ENCODE assay signal across 1 cellular context in the genomic region with DNA sequence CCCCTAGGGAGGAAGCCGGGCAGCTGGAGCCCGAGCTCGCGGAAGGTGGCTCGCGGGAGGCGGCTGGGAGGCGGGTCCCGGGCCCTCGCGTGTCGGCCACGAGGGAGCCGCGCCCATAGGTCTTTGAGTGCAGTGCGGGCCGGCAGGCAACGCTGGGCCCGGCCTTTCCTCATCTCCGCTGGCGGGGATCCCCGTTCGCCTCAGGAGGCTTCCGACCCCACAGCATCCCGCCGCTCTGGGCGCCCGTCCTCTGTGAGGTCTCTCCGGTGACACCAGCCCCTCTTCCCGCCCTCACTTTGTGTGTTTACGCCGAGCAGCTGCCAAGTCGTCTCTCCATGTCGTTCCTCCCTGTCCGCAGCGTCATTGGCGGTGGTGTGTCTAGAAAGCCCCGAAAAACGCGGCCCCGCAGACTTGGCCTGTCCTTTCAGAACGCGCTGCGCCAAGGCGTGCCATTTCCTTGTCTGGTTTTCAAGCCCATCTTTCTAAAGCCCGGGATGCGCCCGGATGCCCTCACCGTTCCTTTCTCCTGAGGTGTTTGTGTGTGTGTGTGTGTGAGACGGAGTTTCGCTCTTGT.
TF ChIP-seq lines count a peak whose summit lies in the region.

No MANE protein-coding gene starts in this region.

TF ChIP-seq in K562, 482 proteins besides CTCF, POLR2A, EP300 and RAD21:
- no peak for TF ChIP-seq ZNF444 (CRISPR knock-in tag; IDR thresholded peaks at IDR 0.05)
- TF ChIP-seq ZBTB33 (CRISPR knock-in tag; IDR thresholded peaks at IDR 0.05): peak; percentile 89
